ENCODE assay signal across 8 cellular contexts in genomic region chr14:22980672-22981089, GRCh38. TPM values are rescaled to one million over a fixed set of nuclear protein-coding genes. Genes with fewer than 3 reads are reported as not detected.
DNase-seq lines count a peak whose midpoint lies in the region; ATAC-seq and TF ChIP-seq lines count a peak whose summit lies in the region.

No MANE protein-coding gene starts in this region.

- H3K9me3 ChIP-seq in AG04450 (ENCODE audit: control insufficient read depth, insufficient read depth, low read length) = peaks cover 6% of the 10 kb centered on the region; the same call in 1 of the 2 replicates
- H3K9me3 ChIP-seq in iPS-18c (ENCODE audit: control insufficient read depth, insufficient read depth, low read length) = no peaks in the 10 kb centered on the region
- H3K9me3 ChIP-seq in spleen = no peaks in the 10 kb centered on the region

- H3K4me3 Mint-ChIP-seq in activated naive CD8-positive, alpha-beta T cell treated with anti-CD3 and anti-CD28 coated beads, Interleukin-2, amount 50 U/mL, for 24 hours = peak overlapping the region; percentile 5

- peak overlapping the region; percentile 77 for H3K27ac ChIP-seq in AG04450 (ENCODE audit: low read depth, low read length)
- H3K27ac ChIP-seq in spleen = peak overlapping the region in 6 of 8 donors; percentile 52 to 82 (median 76)

- intact Hi-C loops in spleen (cut with DNase I; ENCODE audit: low total_unique reads) = no loop called here

- no peak for ATAC-seq in activated naive CD8-positive, alpha-beta T cell treated with anti-CD3 and anti-CD28 coated beads, Interleukin-2, amount 50 U/mL, for 24 hours

- no peaks in the 10 kb centered on the region for H3K27me3 ChIP-seq in AG04450 (ENCODE audit: control insufficient read depth, insufficient read depth, low read length)
- peaks cover 0 to 35% (median 23%) of the 10 kb centered on the region in 7 donors for H3K27me3 ChIP-seq in spleen (replicated peaks in 1 of 7)

- DNase-seq in AG04450 (ENCODE audit: low read depth, low spot score) = no peak
- DNase-seq in LHCN-M2 (ENCODE audit: low read depth) = peak; percentile 68
- peak; percentile 26 for DNase-seq in activated naive CD8-positive, alpha-beta T cell treated with anti-CD3 and anti-CD28 coated beads, Interleukin-2, amount 50 U/mL, for 24 hours
- no peak for DNase-seq in spleen
- no peak for DNase-seq in NCI-H446 treated with DMSO at 0.1 percent for 48 hours (lab: John Stamatoyannopoulos, UW)
- DNase-seq in NK-92 treated with Interleukin-12 subunit alpha and Interleukin-12 subunit beta, amount 100 ng/mL, for 24 hours (lab: John Stamatoyannopoulos, UW) = no peak
- DNase-seq in NCI-H2107 treated with DMSO at 0.1 percent for 48 hours (lab: John Stamatoyannopoulos, UW; ENCODE audit: unreplicated experiment) = no peak

- WGBS in spleen, 5 donors = 0 to 4% (median 2%) methylated on average over 2 to 41 of the region's 41 CpGs

- H3K9me3 Mint-ChIP-seq in activated naive CD8-positive, alpha-beta T cell treated with anti-CD3 and anti-CD28 coated beads, Interleukin-2, amount 50 U/mL, for 24 hours = no peaks in the 10 kb centered on the region

- H3K27me3 Mint-ChIP-seq in activated naive CD8-positive, alpha-beta T cell treated with anti-CD3 and anti-CD28 coated beads, Interleukin-2, amount 50 U/mL, for 24 hours = peaks cover 9% of the 10 kb centered on the region

- H3K36me3 ChIP-seq in spleen = no peaks in the 10 kb centered on the region

- no peaks in the 10 kb centered on the region for H3K36me3 Mint-ChIP-seq in activated naive CD8-positive, alpha-beta T cell treated with anti-CD3 and anti-CD28 coated beads, Interleukin-2, amount 50 U/mL, for 24 hours (ENCODE audit: low read depth)

- no peak overlapping the region for H3K27ac Mint-ChIP-seq in activated naive CD8-positive, alpha-beta T cell treated with anti-CD3 and anti-CD28 coated beads, Interleukin-2, amount 50 U/mL, for 24 hours

- POLR2A ChIA-PET in AG04450 (lab: Yijun Ruan, JAX) = interaction anchor here (0.7 to 2.2 kb wide), 2 partner anchors 50 to 157 kb away, joined by 3 to 10 read pairs; no protein-coding TSS in a partner anchor

- CTCF ChIA-PET in AG04450 (lab: Charles Lee) = interaction anchor here (1.6 to 8.7 kb wide), 3 partner anchors 50 to 424 kb away, joined by 5 to 73 read pairs (median 8); no protein-coding TSS in a partner anchor

- TF ChIP-seq POLR2A in spleen (IDR thresholded peaks at IDR 0.05) = no peak

- TF ChIP-seq CTCF in AG04450 (IDR thresholded peaks at IDR 0.05; ENCODE audit: low read depth, low read length) = no peak
- no peak for TF ChIP-seq CTCF in spleen (IDR thresholded peaks at IDR 0.05 in 8 of 11, conservative IDR thresholded peaks at IDR 0.05 in 3 of 11)

- H3K4me3 ChIP-seq in AG04450 (ENCODE audit: low read depth, low read length) (peak overlapping the region; percentile 92), iPS-18c (ENCODE audit: insufficient read depth, low read depth, low read length) (peak overlapping the region; percentile 58), spleen (peak overlapping the region; percentile 62 to 92 (median 72))

- peaks cover 13 to 82% (median 47%) of the 10 kb centered on the region in 6 donors for H3K4me1 ChIP-seq in spleen

- peaks cover 6% of the 10 kb centered on the region for H3K4me1 Mint-ChIP-seq in activated naive CD8-positive, alpha-beta T cell treated with anti-CD3 and anti-CD28 coated beads, Interleukin-2, amount 50 U/mL, for 24 hours

RNA-seq across cellular contexts. Expression of gene AJUBA, which starts 1.7 kb away (rescaled TPM):
- polyA plus RNA-seq in AG04450 (2011; rRNA removed) (77.0 and 82.9 TPM in 2 replicates), spleen (1 to 10 TPM in 1 of 3 donors, under 1 TPM in 2; 0.63 to 2.1 (median 0.68) TPM)
- 121 and 131 TPM in 2 replicates for polyA minus RNA-seq in AG04450 (2011; rRNA and poly(A)+ RNA removed)
- total RNA-seq in LHCN-M2 (2014; rRNA removed) (67.1 and 78.4 TPM in 2 replicates), spleen (10 to 100 TPM in 1 of 7 donors, 1 to 10 TPM in 6; 1.4 to 11.0 (median 5.3) TPM)
- 122 TPM for polyA plus RNA-seq in LHCN-M2 (2012)

RNA-seq across cellular contexts. Expression of gene HAUS4, which starts 23.8 kb away (rescaled TPM):
- polyA plus RNA-seq in AG04450 (2011; rRNA removed) = 22.7 and 25.4 TPM in 2 replicates
- polyA minus RNA-seq in AG04450 (2011; rRNA and poly(A)+ RNA removed) = 11.1 and 18.0 TPM in 2 replicates
- 45.5 and 54.8 TPM in 2 replicates for total RNA-seq in LHCN-M2 (2014; rRNA removed)
- polyA plus RNA-seq in LHCN-M2 (2012) = 27.5 TPM
- 10 to 100 TPM; 37.7 to 83.5 (median 50.6) TPM for total RNA-seq in spleen
- polyA plus RNA-seq in spleen = 10 to 100 TPM; 21.1 to 44.3 (median 31.5) TPM

RNA-seq across cellular contexts. Expression of gene C14orf93, which starts 29.3 kb away (rescaled TPM):
- polyA plus RNA-seq in AG04450 (2011; rRNA removed) (7.8 and 8.4 TPM in 2 replicates), spleen (1 to 10 TPM; 7.5 to 8.8 (median 8.0) TPM)
- 9.9 and 18.3 TPM in 2 replicates for polyA minus RNA-seq in AG04450 (2011; rRNA and poly(A)+ RNA removed)
- total RNA-seq in LHCN-M2 (2014; rRNA removed) (4.0 and 8.6 TPM in 2 replicates), spleen (10 to 100 TPM in 6 of 7 donors, 1 to 10 TPM in 1; 7.3 to 27.0 (median 11.3) TPM)
- 5.3 TPM for polyA plus RNA-seq in LHCN-M2 (2012)

RNA-seq across cellular contexts. Expression of gene PRMT5, which starts 51.5 kb away (rescaled TPM):
- 125 and 133 TPM in 2 replicates for polyA plus RNA-seq in AG04450 (2011; rRNA removed)
- polyA minus RNA-seq in AG04450 (2011; rRNA and poly(A)+ RNA removed) = 144 and 157 TPM in 2 replicates
- total RNA-seq in LHCN-M2 (2014; rRNA removed) = 51.7 and 66.0 TPM in 2 replicates
- 192 TPM for polyA plus RNA-seq in LHCN-M2 (2012)
- total RNA-seq in spleen = 10 to 100 TPM; 31.1 to 44.7 (median 40.6) TPM
- polyA plus RNA-seq in spleen = 10 to 100 TPM; 18.6 to 30.6 (median 24.9) TPM

RNA-seq across cellular contexts. Expression of gene PSMB5, which starts 54.0 kb away (rescaled TPM):
- polyA plus RNA-seq in AG04450 (2011; rRNA removed) (282 and 292 TPM in 2 replicates), spleen (10 to 100 TPM; 36.5 to 80.1 (median 60.9) TPM)
- 170 and 211 TPM in 2 replicates for polyA minus RNA-seq in AG04450 (2011; rRNA and poly(A)+ RNA removed)
- total RNA-seq in LHCN-M2 (2014; rRNA removed) (235 and 240 TPM in 2 replicates), spleen (10 to 100 TPM; 43.1 to 72.3 (median 55.1) TPM)
- 263 TPM for polyA plus RNA-seq in LHCN-M2 (2012)

Comparison
In these comparisons a context has a peak if more than half of its experiments do, and no peak if none do; other contexts are left out.
1. DNase-seq: peak in LHCN-M2 (single experiment) and activated naive CD8-positive, alpha-beta T cell treated with anti-CD3 and anti-CD28 coated beads, Interleukin-2, amount 50 U/mL, for 24 hours (single experiment); none in AG04450 (single experiment), spleen (single experiment), NCI-H446 treated with DMSO at 0.1 percent for 48 hours (single experiment), NK-92 treated with Interleukin-12 subunit alpha and Interleukin-12 subunit beta, amount 100 ng/mL, for 24 hours (single experiment) and NCI-H2107 treated with DMSO at 0.1 percent for 48 hours (single experiment).
2. Peak in every context shown above with its lines, with median percentiles within 50 percentile points of each other: H3K4me3 ChIP-seq.